Comparison of ENCODE assay signal across 20 cellular contexts in genomic region chr6:51489133-51489532, GRCh38.
DNase-seq lines count a peak whose midpoint lies in the region; ATAC-seq and TF ChIP-seq lines count a peak whose summit lies in the region.
"Had no signal": no experiment of that assay in that cellular context is flagged by ENCODE, and none has a peak within 500 bp of the region (broad histone marks: within the 10 kb centered on the region; RNA-seq: fewer than 3 reads in every experiment).

No MANE protein-coding gene starts in this region.

- no peak overlapping the region for H3K9ac ChIP-seq in DND-41 (ENCODE audit: low read depth, low read length)
- no peak overlapping the region for H3K9ac ChIP-seq in SK-N-MC (ENCODE audit: insufficient read length)

- no peaks in the 10 kb centered on the region for H4K20me1 ChIP-seq in DND-41 (ENCODE audit: insufficient read depth, low read length)

- H2AFZ ChIP-seq in DND-41 (ENCODE audit: low read depth, low read length): peak overlapping the region; percentile 27; the same call in 1 of the 2 replicates

- H3K36me3 ChIP-seq in DND-41 (ENCODE audit: insufficient read depth, low read length) (no peaks in the 10 kb centered on the region), SK-N-MC (ENCODE audit: insufficient read depth, low read length) (no peaks in the 10 kb centered on the region)

- H3K4me3 Mint-ChIP-seq in chondrocyte (ENCODE audit: unreplicated experiment): no peak overlapping the region
- H3K4me3 Mint-ChIP-seq: B cell; CD4-positive, alpha-beta memory T cell; IgD-negative memory B cell; T-cell had no signal

- no peak overlapping the region for H3K4me2 ChIP-seq in DND-41 (ENCODE audit: insufficient read depth, low read length)

- H3K4me3 ChIP-seq in DND-41 (ENCODE audit: low read depth in 1 of 2, low read length in 2 of 2) (no peak overlapping the region), SK-N-MC (peak overlapping the region; percentile 35)

- peak; percentile 68 for ATAC-seq in DND-41 (ENCODE audit: insufficient read depth, low read depth)
- ATAC-seq in HG03097 (IDR thresholded peaks at IDR 0.05; ENCODE audit: low FRiP score, unreplicated experiment): no peak
- ATAC-seq: HCT116, SK-N-SH treated with all-trans-retinoic acid at 6 μM for 48 hours, T-cell had no signal

- peaks cover 15% of the 10 kb centered on the region for H3K4me1 Mint-ChIP-seq in chondrocyte (ENCODE audit: low read depth)
- H3K4me1 Mint-ChIP-seq: B cell; CD4-positive, alpha-beta memory T cell; T-cell had no signal

- TF ChIP-seq CTCF in DND-41 (IDR thresholded peaks at IDR 0.05; ENCODE audit: borderline replicate concordance, extremely low read depth, low read length, poor library complexity, severe bottlenecking) (no peak), chondrocyte (IDR thresholded peaks at IDR 0.05) (no peak)

- DNase-seq in NCI-H82 (lab: John Stamatoyannopoulos, UW): peak; percentile 12
- DNase-seq in NCI-H82 treated with DMSO at 0.1 percent for 48 hours (lab: John Stamatoyannopoulos, UW; ENCODE audit: unreplicated experiment): no peak
- peak; percentile 51 for DNase-seq in DND-41
- DNase-seq in SK-N-MC (ENCODE audit: low read depth, low spot score): peak; percentile 74
- DNase-seq in superior temporal gyrus (ENCODE audit: extremely low spot score): peak; percentile 46
- DNase-seq in chondrocyte (ENCODE audit: low spot score): no peak
- DNase-seq: Calu3; CD4-positive, alpha-beta memory T cell; GOT3; NCI-H1417 treated with DMSO at 0.1 percent for 48 hours; NCI-H187 treated with DMSO at 0.1 percent for 48 hours; NCI-H2171; NCI-H446 treated with DMSO at 0.1 percent for 48 hours; T-cell; T-helper 9 cell had no signal

- H3K27me3 Mint-ChIP-seq in chondrocyte (ENCODE audit: low read depth): no peaks in the 10 kb centered on the region
- H3K27me3 Mint-ChIP-seq: B cell; CD4-positive, alpha-beta memory T cell; IgD-negative memory B cell; T-cell had no signal

- 0 out of 2 replicates have a peak overlapping the region, but pooled peaks have one; percentile 38 for H3K27ac ChIP-seq in DND-41 (ENCODE audit: low read length)
- peak overlapping the region; percentile 90 for H3K27ac ChIP-seq in SK-N-MC

- no peak overlapping the region for H3K27ac Mint-ChIP-seq in chondrocyte (ENCODE audit: unreplicated experiment)
- H3K27ac Mint-ChIP-seq: B cell; CD4-positive, alpha-beta memory T cell; IgD-negative memory B cell; T-cell had no signal

- no peaks in the 10 kb centered on the region for H3K36me3 Mint-ChIP-seq in chondrocyte (ENCODE audit: low read depth)
- H3K36me3 Mint-ChIP-seq: CD4-positive, alpha-beta memory T cell; IgD-negative memory B cell; T-cell had no signal

- H3K79me2 ChIP-seq in DND-41 (ENCODE audit: insufficient read depth, low read length): no peaks in the 10 kb centered on the region

- peaks cover 11% of the 10 kb centered on the region for H3K4me1 ChIP-seq in DND-41 (ENCODE audit: insufficient read depth, low read length)

- H3K27me3 ChIP-seq in DND-41 (ENCODE audit: insufficient read depth, low read length, poor library complexity): no peaks in the 10 kb centered on the region

- peaks cover 7% of the 10 kb centered on the region for H3K9me3 Mint-ChIP-seq in chondrocyte (ENCODE audit: low read depth)

- H3K9me3 ChIP-seq in DND-41 (ENCODE audit: insufficient read depth, low read length, severe bottlenecking) (peaks cover 6% of the 10 kb centered on the region), SK-N-MC (ENCODE audit: low read depth, low read length) (no peaks in the 10 kb centered on the region)

Comparison
In these comparisons a context has a peak if more than half of its experiments do, and no peak if none do; other contexts are left out.
1. DNase-seq: peak in NCI-H82 (single experiment), DND-41 (single experiment), SK-N-MC (single experiment) and superior temporal gyrus (single experiment); none in NCI-H82 treated with DMSO at 0.1 percent for 48 hours (single experiment) and chondrocyte (single experiment).